In the genomic region with DNA sequence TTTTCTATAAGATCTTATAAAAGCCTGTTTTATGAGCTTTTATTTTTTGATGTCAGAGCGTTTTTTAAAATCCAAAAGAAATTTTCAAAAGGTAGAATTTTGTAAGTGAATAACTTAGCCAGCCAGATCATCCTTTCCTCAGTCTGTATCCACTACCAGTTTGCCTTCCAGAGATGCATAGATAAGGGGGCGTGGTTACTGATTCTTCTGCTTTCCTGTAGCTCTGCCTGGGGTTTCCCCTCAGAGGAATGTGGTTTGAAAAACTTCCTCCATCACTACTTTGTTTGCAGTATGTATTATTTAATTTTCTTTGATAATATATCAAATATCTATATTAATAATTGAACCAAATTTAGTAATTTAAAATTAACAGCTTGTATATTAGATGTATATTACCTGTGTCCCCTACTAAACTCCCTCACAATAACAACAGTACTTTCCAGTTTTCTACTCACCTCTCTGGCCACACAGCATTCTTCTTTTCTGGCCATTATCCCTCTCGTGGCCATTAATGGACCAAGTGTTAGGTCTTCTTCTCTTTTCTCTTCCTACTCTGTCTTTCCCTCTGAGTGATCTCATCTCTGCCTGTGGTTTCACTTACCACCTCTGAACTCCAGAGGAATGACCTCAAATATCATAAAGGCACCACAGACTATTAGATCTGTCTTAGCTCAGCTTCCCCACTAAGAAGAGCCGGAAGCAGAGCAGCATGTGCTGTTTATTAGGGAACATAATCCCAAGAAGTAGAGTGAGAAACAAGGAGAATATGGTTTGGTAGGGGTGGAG, we compare ENCODE assay signal across 8 cellular contexts.
DNase-seq lines count a peak whose midpoint lies in the region; ATAC-seq, FAIRE-seq and TF ChIP-seq lines count a peak whose summit lies in the region.

No MANE protein-coding gene starts in this region.

- no peak for FAIRE-seq in frontal cortex (lab: Jason Lieb, UNC)

- no peak for TF ChIP-seq CTCF in GM10248 (IDR thresholded peaks at IDR 0.05; ENCODE audit: control extremely low read depth, extremely low read depth, low read depth, missing control alignments)

- POLR2A ChIA-PET in GM10248 (lab: Yijun Ruan, JAX), result interaction anchor here (0.5 kb wide), 1 partner anchor 152 kb away, joined by 4 read pairs; no protein-coding TSS in a partner anchor

- peak; percentile 72 for ATAC-seq in GM21825 (IDR thresholded peaks at IDR 0.05; ENCODE audit: unreplicated experiment)

- CTCF ChIA-PET in GM10248 (lab: Yijun Ruan, JAX), result interaction anchor here (1.0 to 2.6 kb wide), 5 partner anchors 11 to 78 kb away, joined by 3 to 6 read pairs (median 5); no protein-coding TSS in a partner anchor

- DNase-seq in GM10248 (ENCODE audit: extremely low spot score), result peak; percentile 35
- DNase-seq in NAMALWA (ENCODE audit: low spot score), result peak; percentile 45
- peak; percentile 36 for DNase-seq in fibroblast of peridontal ligament (ENCODE audit: extremely low read depth)
- no peak for DNase-seq in frontal cortex (ENCODE audit: low spot score in 2 of 2)
- no peak for DNase-seq in NCI-H446 (lab: John Stamatoyannopoulos, UW)
- DNase-seq in DMS79 (lab: John Stamatoyannopoulos, UW), result no peak
- no peak for DNase-seq in activated CD8-positive, alpha-beta memory T cell treated with anti-CD3 and anti-CD28 coated beads, Interleukin-2, amount 50 U/mL, for 48 hours

Comparison
In these comparisons a context has a peak if more than half of its experiments do, and no peak if none do; other contexts are left out.
1. DNase-seq: peak in GM10248 (single experiment), NAMALWA (single experiment) and fibroblast of peridontal ligament (single experiment); none in frontal cortex (0 of 2), NCI-H446 (0 of 2), DMS79 (single experiment) and activated CD8-positive, alpha-beta memory T cell treated with anti-CD3 and anti-CD28 coated beads, Interleukin-2, amount 50 U/mL, for 48 hours (single experiment).